Comparison of ENCODE assay signal across 20 cellular contexts in the genomic region with DNA sequence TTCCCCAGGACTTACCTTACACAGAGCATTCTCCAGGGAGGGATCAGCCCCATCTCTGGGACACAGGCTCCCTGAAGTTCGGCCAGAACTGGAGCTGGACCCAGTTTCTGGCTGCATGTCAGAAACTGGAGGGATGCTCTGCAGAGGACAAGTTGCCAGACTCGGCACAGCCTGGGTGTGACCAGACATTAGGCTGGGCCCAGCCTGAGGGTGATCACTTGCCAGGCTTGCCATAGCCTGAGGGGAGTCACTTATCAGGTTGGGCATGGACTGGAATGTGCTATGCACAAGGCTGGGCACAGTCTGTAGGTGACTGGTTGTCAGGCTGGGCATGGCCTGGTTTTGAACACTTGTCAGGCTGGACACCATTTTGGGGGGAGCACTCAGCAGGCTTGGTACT.
"Had no signal": no experiment of that assay in that cellular context is flagged by ENCODE, and none has a peak within 500 bp of the region (broad histone marks: within the 10 kb centered on the region; RNA-seq: fewer than 3 reads in every experiment).

No MANE protein-coding gene starts in this region.

- H3K36me3 Mint-ChIP-seq: mesothelial cell of epicardium had no signal

- H3K27ac Mint-ChIP-seq: memory B cell, mesothelial cell of epicardium, nephron had no signal

- H3K4me1 Mint-ChIP-seq: memory B cell, nephron had no signal

- H3K27me3 Mint-ChIP-seq: memory B cell had no signal

- DNase-seq: cerebellar nuclear complex; colonic mucosa; dermis blood vessel endothelial cell; esophagus squamous epithelium; foreskin fibroblast; hypothalamus; kidney glomerular epithelial cell; lower lobe of right lung; psoas muscle; retina; sigmoid colon; stimulated activated CD4-positive, alpha-beta T cell treated with anti-CD3 and anti-CD28 coated beads, Interleukin-2, amount 100 ng/mL, for 24 hours; stimulated activated CD4-positive, alpha-beta T cell treated with anti-CD3 and anti-CD28 coated beads, Interleukin-4, amount 100 ng/mL, for 4 hours; stimulated activated naive CD4-positive, alpha-beta T cell treated with Interleukin-2 at 50 U/mL for 16 hours; thyroid gland; upper lobe of left lung had no signal

- H3K9me3 Mint-ChIP-seq: memory B cell, mesothelial cell of epicardium, nephron had no signal

- H3K4me3 Mint-ChIP-seq: memory B cell, mesothelial cell of epicardium, nephron had no signal

- ATAC-seq: left lobe of liver, psoas muscle had no signal
